In genomic region chr3:29540544-29540943, GRCh38 we compare ENCODE assay signal across 26 cellular contexts.
"Had no signal": no experiment of that assay in that cellular context is flagged by ENCODE, and none has a peak within 500 bp of the region (broad histone marks: within the 10 kb centered on the region; RNA-seq: fewer than 3 reads in every experiment).

No MANE protein-coding gene starts in this region.

- DNase-seq: activated B cell treated with CpG ODN at 0.5 μM for 24 hours; activated CD4-positive, alpha-beta T cell treated with anti-CD3 and anti-CD28 coated beads for 48 hours; activated CD4-positive, alpha-beta T cell treated with anti-CD3 and anti-CD28 coated beads, Interleukin-2, amount 50 U/mL, for 1 hour; activated CD4-positive, alpha-beta T cell treated with anti-CD3 and anti-CD28 coated beads, Interleukin-2, amount 50 U/mL, for 48 hours; activated CD8-positive, alpha-beta memory T cell treated with anti-CD3 and anti-CD28 coated beads for 24 hours; activated CD8-positive, alpha-beta T cell treated with anti-CD3 and anti-CD28 coated beads for 36 hours; activated effector memory CD4-positive, alpha-beta T cell treated with Interleukin-2 at 50 U/mL for 16 hours; activated gamma-delta T cell treated with Interleukin-2 at 50 U/mL for 16 hours; activated naive CD4-positive, alpha-beta T cell treated with anti-CD3 and anti-CD28 coated beads, Interleukin-2, amount 50 U/mL, for 16 hours; activated naive CD4-positive, alpha-beta T cell treated with Interleukin-2 at 50 U/mL for 16 hours; activated T-cell treated with anti-CD3 and anti-CD28 coated beads, Interleukin-2, amount 50 U/mL, for 4 hours; amniotic stem cell; anterior cingulate cortex; brain microvascular endothelial cell; effector CD4-positive, alpha-beta T cell; effector memory CD8-positive, alpha-beta T cell; erythroblast; foreskin keratinocyte; gastrocnemius medialis; heart right ventricle; T1000; WERI-Rb-1 had no signal

- H3K27ac ChIP-seq: brain microvascular endothelial cell, coronary artery, esophagus muscularis mucosa, foreskin keratinocyte, gastrocnemius medialis, heart right ventricle, WERI-Rb-1 had no signal

- H3K4me1 ChIP-seq: foreskin keratinocyte had no signal

- H3K27me3 ChIP-seq: brain microvascular endothelial cell, esophagus muscularis mucosa, foreskin keratinocyte, gastrocnemius medialis, heart right ventricle had no signal

- H3K9me3 ChIP-seq: esophagus muscularis mucosa, gastrocnemius medialis, heart right ventricle had no signal

- ATAC-seq: activated CD4-positive, CD25-positive, alpha-beta regulatory T cell treated with anti-CD3 and anti-CD28 coated beads, Interleukin-2, amount 50 U/mL, for 24 hours; activated CD8-positive, alpha-beta T cell treated with anti-CD3 and anti-CD28 coated beads for 36 hours; activated T-cell treated with anti-CD3 and anti-CD28 coated beads, Interleukin-2, amount 50 U/mL, for 4 hours; activated T-helper 17 cell treated with anti-CD3 and anti-CD28 coated beads, Interleukin-2, amount 50 U/mL, for 72 hours; effector memory CD8-positive, alpha-beta T cell; foreskin keratinocyte; gastrocnemius medialis; heart right ventricle had no signal

- H3K4me3 ChIP-seq: coronary artery, esophagus muscularis mucosa, gastrocnemius medialis, heart right ventricle had no signal

- H3K36me3 ChIP-seq: brain microvascular endothelial cell, esophagus muscularis mucosa, gastrocnemius medialis, heart right ventricle, WERI-Rb-1 had no signal
